Comparison of ENCODE assay signal across 8 cellular contexts in genomic region chr10:50622497-50623298, GRCh38. TPM values are rescaled to one million over a fixed set of nuclear protein-coding genes. Genes with fewer than 3 reads are reported as not detected.
DNase-seq lines count a peak whose midpoint lies in the region; ATAC-seq and TF ChIP-seq lines count a peak whose summit lies in the region.

No MANE protein-coding gene starts in this region.

- TF ChIP-seq CTCF in 22Rv1 (IDR thresholded peaks at IDR 0.05), result no peak
- TF ChIP-seq CTCF in GM13976 (IDR thresholded peaks at IDR 0.05; ENCODE audit: borderline replicate concordance, control extremely low read depth, extremely low read depth, insufficient read depth, missing control alignments), result no peak
- no peak for TF ChIP-seq CTCF in progenitor cell of endocrine pancreas (IDR thresholded peaks at IDR 0.05; ENCODE audit: unreplicated experiment)

- H3K4me1 Mint-ChIP-seq in progenitor cell of endocrine pancreas (ENCODE audit: low read depth), result peaks cover 39% of the 10 kb centered on the region

- no peaks in the 10 kb centered on the region for H3K9me3 Mint-ChIP-seq in progenitor cell of endocrine pancreas (ENCODE audit: low read depth)

- H3K4me3 Mint-ChIP-seq in progenitor cell of endocrine pancreas (ENCODE audit: low read depth), result peak overlapping the region; percentile 88

- ATAC-seq in SK-N-SH treated with all-trans-retinoic acid at 6 μM for 48 hours (peak; percentile 33), esophagus mucosa (no peak)

- H3K27me3 Mint-ChIP-seq in progenitor cell of endocrine pancreas, result no peaks in the 10 kb centered on the region

- in situ Hi-C loops in GM13976 (cut with MboI; ENCODE audit: low sequenced_read_pairs, unreplicated experiment), result no loop called here

- peak overlapping the region; percentile 95 for H3K27ac ChIP-seq in 22Rv1

- no peaks in the 10 kb centered on the region for H3K36me3 Mint-ChIP-seq in progenitor cell of endocrine pancreas (ENCODE audit: insufficient read depth)

- peak overlapping the region; percentile 94 for H3K27ac Mint-ChIP-seq in progenitor cell of endocrine pancreas

- DNase-seq in GM13976 (ENCODE audit: low spot score) (peak; percentile 46), astrocyte of the hippocampus (ENCODE audit: low read depth, low spot score) (peak; percentile 68), hepatic stellate cell (ENCODE audit: low spot score) (peak; percentile 65), progenitor cell of endocrine pancreas (ENCODE audit: low spot score, unreplicated experiment) (peak; percentile 22), GM19238 (ENCODE audit: insufficient read length, low spot score) (no peak)

TF ChIP-seq in SK-N-SH treated with all-trans-retinoic acid at 6 μM for 48 hours, 23 proteins besides CTCF, POLR2A, EP300 and RAD21:
- TF ChIP-seq SNAI2 (CRISPR knock-in tag; IDR thresholded peaks at IDR 0.05) (no peak), ZC3H10 (CRISPR knock-in tag; IDR thresholded peaks at IDR 0.05) (no peak), TOX (CRISPR knock-in tag; IDR thresholded peaks at IDR 0.05; ENCODE audit: borderline replicate concordance) (no peak), ZNF70 (CRISPR knock-in tag; IDR thresholded peaks at IDR 0.05) (no peak), PPARA (CRISPR knock-in tag; IDR thresholded peaks at IDR 0.05; ENCODE audit: borderline replicate concordance) (no peak), ZNF565 (CRISPR knock-in tag; conservative IDR thresholded peaks at IDR 0.05; ENCODE audit: low read depth) (no peak), ZFP30 (CRISPR knock-in tag; IDR thresholded peaks at IDR 0.05) (no peak), BACH2 (CRISPR knock-in tag; IDR thresholded peaks at IDR 0.05; ENCODE audit: borderline replicate concordance) (no peak), RARB (CRISPR knock-in tag; IDR thresholded peaks at IDR 0.05) (no peak), PATZ1 (CRISPR knock-in tag; IDR thresholded peaks at IDR 0.05; ENCODE audit: borderline replicate concordance) (no peak)

RNA-seq across cellular contexts. Expression of gene SGMS1, which starts 1.1 kb away (rescaled TPM):
- total RNA-seq in progenitor cell of endocrine pancreas (25.0 and 28.5 TPM in 2 replicates), esophagus mucosa (20.8 TPM)
